20 cellular contexts compared by ENCODE assay signal in genomic region chr6:72286911-72287311, GRCh38.
A peak's percentile ranks its signal among the peaks of the same experiment; 100 is the strongest.
DNase-seq lines count a peak whose midpoint lies in the region; ATAC-seq and TF ChIP-seq lines count a peak whose summit lies in the region.
"Had no signal": no experiment of that assay in that cellular context is flagged by ENCODE, and none has a peak within 500 bp of the region (broad histone marks: within the 10 kb centered on the region; RNA-seq: fewer than 3 reads in every experiment).

No MANE protein-coding gene starts in this region.

- H3K36me3 ChIP-seq in mammary epithelial cell (ENCODE audit: insufficient read depth, low read length) (no peaks in the 10 kb centered on the region), breast epithelium (no peaks in the 10 kb centered on the region)
- H3K36me3 ChIP-seq: Peyer's patch had no signal

- 47% methylated on average over 1 of the region's 1 CpG for WGBS in mammary epithelial cell (ENCODE audit: low coverage, missing lambda C conversion rate)

- H3K36me3 Mint-ChIP-seq in type B pancreatic cell: no peaks in the 10 kb centered on the region

- no peak overlapping the region for H3K27ac ChIP-seq in mammary epithelial cell (ENCODE audit: insufficient read depth, low read depth, low read length)
- no peak overlapping the region for H3K27ac ChIP-seq in breast epithelium
- no peak overlapping the region for H3K27ac ChIP-seq in foreskin keratinocyte
- H3K27ac ChIP-seq: 22Rv1, coronary artery, Peyer's patch had no signal

- no peaks in the 10 kb centered on the region for H3K79me2 ChIP-seq in mammary epithelial cell (ENCODE audit: insufficient read depth, low read length)

- H3K27me3 Mint-ChIP-seq in type B pancreatic cell: peaks cover 9% of the 10 kb centered on the region

- no peaks in the 10 kb centered on the region for H3K9me3 ChIP-seq in mammary epithelial cell (replicated peaks; ENCODE audit: insufficient read depth, low read length)
- no peaks in the 10 kb centered on the region for H3K9me3 ChIP-seq in breast epithelium
- H3K9me3 ChIP-seq: Peyer's patch had no signal

- DNase-seq in mammary epithelial cell: peak; percentile 12
- DNase-seq in breast epithelium (ENCODE audit: low spot score in 2 of 2): no peak
- peak; percentile 7 for DNase-seq in amniotic stem cell (lab: John Stamatoyannopoulos, UW)
- peak; percentile 14 to 60 for DNase-seq in foreskin keratinocyte
- DNase-seq in type B pancreatic cell (ENCODE audit: extremely low spot score, unreplicated experiment): no peak
- DNase-seq in C1 segment of cervical spinal cord (lab: John Stamatoyannopoulos, UW): no peak
- no peak for DNase-seq in GM19240 (ENCODE audit: insufficient read length, low spot score)
- DNase-seq in SHP77 treated with DMSO at 0.1 percent for 48 hours (lab: John Stamatoyannopoulos, UW): no peak
- DNase-seq: activated gamma-delta T cell treated with Interleukin-2 at 50 U/mL for 16 hours; DND-41; NCI-H1092 treated with DMSO at 0.1 percent for 48 hours; Peyer's patch; stimulated activated CD4-positive, alpha-beta T cell treated with anti-CD3 and anti-CD28 coated beads, Interleukin-15, amount 100 ng/mL, for 24 hours; stimulated activated CD8-positive, alpha-beta memory T cell treated with anti-CD3 and anti-CD28 coated beads, Interleukin-4, amount 100 ng/mL, for 48 hours; trophoblast cell had no signal

- no peaks in the 10 kb centered on the region for H4K20me1 ChIP-seq in mammary epithelial cell (ENCODE audit: insufficient read depth, low read length)

- peaks cover 6% of the 10 kb centered on the region for H3K4me1 Mint-ChIP-seq in type B pancreatic cell (ENCODE audit: unreplicated experiment)

- no peak overlapping the region for H3K4me3 Mint-ChIP-seq in type B pancreatic cell
- H3K4me3 Mint-ChIP-seq: GM23338; T-helper 2 cell treated with Interferon-gamma antibody and Interleukin-4, amounts not matched to agents 5 μg/mL and 100 μg/mL, for 36 hours had no signal

- no TSS peak for BruUV-seq in mammary epithelial cell (replicated peaks; lab: Mats Ljungman, UMichigan)

- H3K27ac Mint-ChIP-seq in type B pancreatic cell: peak overlapping the region; percentile 29
- H3K27ac Mint-ChIP-seq: GM23338; T-helper 2 cell treated with Interferon-gamma antibody and Interleukin-4, amounts not matched to agents 5 μg/mL and 100 μg/mL, for 36 hours had no signal

- no peak for ATAC-seq in foreskin keratinocyte
- ATAC-seq: GM23338, left lobe of liver had no signal

- in situ Hi-C loops in mammary epithelial cell (cut with MboI; ENCODE audit: low sequenced_read_pairs in 2 of 2): no loop called here

- no peak overlapping the region for H3K4me2 ChIP-seq in mammary epithelial cell (ENCODE audit: insufficient read depth, low read depth, low read length)
- H3K4me2 ChIP-seq: GM23338 had no signal

- no peaks in the 10 kb centered on the region for H3K4me1 ChIP-seq in mammary epithelial cell (ENCODE audit: insufficient read depth, low read length)
- no peaks in the 10 kb centered on the region for H3K4me1 ChIP-seq in breast epithelium
- no peaks in the 10 kb centered on the region for H3K4me1 ChIP-seq in foreskin keratinocyte
- H3K4me1 ChIP-seq: Peyer's patch had no signal

- H3K4me3 ChIP-seq in mammary epithelial cell (replicated peaks in 1 of 3; ENCODE audit: insufficient read depth in 1 of 3, low read depth in 2 of 3, low read length in 3 of 3) (no peak overlapping the region), breast epithelium (no peak overlapping the region)
- H3K4me3 ChIP-seq: coronary artery, GM23338, Peyer's patch had no signal

- H2AFZ ChIP-seq in mammary epithelial cell (ENCODE audit: low read depth, low read length): no peak overlapping the region
- H2AFZ ChIP-seq: GM23338 had no signal

- H3K9ac ChIP-seq in mammary epithelial cell (ENCODE audit: insufficient read depth, low read length): no peak overlapping the region

- no peaks in the 10 kb centered on the region for H3K9me3 Mint-ChIP-seq in type B pancreatic cell
- H3K9me3 Mint-ChIP-seq: GM23338; T-helper 2 cell treated with Interferon-gamma antibody and Interleukin-4, amounts not matched to agents 5 μg/mL and 100 μg/mL, for 36 hours had no signal

- dilution Hi-C loops in mammary epithelial cell (cut with HindIII; ENCODE audit: low sequenced_read_pairs): no loop called here

- no peaks in the 10 kb centered on the region for H3K27me3 ChIP-seq in mammary epithelial cell (ENCODE audit: insufficient read depth, low read length)
- H3K27me3 ChIP-seq in breast epithelium: no peaks in the 10 kb centered on the region
- H3K27me3 ChIP-seq in foreskin keratinocyte: peaks cover 27% of the 10 kb centered on the region
- H3K27me3 ChIP-seq: Peyer's patch had no signal

- intact Hi-C loops in mammary epithelial cell (cut with micrococcal nuclease): no loop called here
- intact Hi-C loops in breast epithelium (cut with DNase I; ENCODE audit: low total_unique reads): no loop called here

- TF ChIP-seq POLR2A in breast epithelium (IDR thresholded peaks at IDR 0.05): no peak

- CTCF ChIA-PET in mammary epithelial cell (lab: Charles Lee; ENCODE audit: low non-redundant PET): no interaction called here

- TF ChIP-seq CTCF in mammary epithelial cell (conservative IDR thresholded peaks at IDR 0.05 in 1 of 2, IDR thresholded peaks at IDR 0.05 in 1 of 2; ENCODE audit: extremely low read depth in 1 of 2, insufficient read depth in 1 of 2, low read depth in 1 of 2, low read length in 2 of 2) (no peak), breast epithelium (IDR thresholded peaks at IDR 0.05) (no peak), foreskin keratinocyte (conservative IDR thresholded peaks at IDR 0.05) (no peak), type B pancreatic cell (conservative IDR thresholded peaks at IDR 0.05) (no peak)

Comparison
In these comparisons a context has a peak if more than half of its experiments do, and no peak if none do; other contexts are left out.
1. DNase-seq: peak in mammary epithelial cell (single experiment), amniotic stem cell (single experiment) and foreskin keratinocyte (2 of 2); none in breast epithelium (0 of 2), type B pancreatic cell (single experiment), C1 segment of cervical spinal cord (0 of 14), GM19240 (single experiment) and SHP77 treated with DMSO at 0.1 percent for 48 hours (single experiment).